Comparison of ENCODE assay signal across 10 cellular contexts in genomic region chr16:52812945-52813556, GRCh38.
DNase-seq lines count a peak whose midpoint lies in the region; ATAC-seq, FAIRE-seq and TF ChIP-seq lines count a peak whose summit lies in the region.
"Had no signal": no experiment of that assay in that cellular context is flagged by ENCODE, and none has a peak within 500 bp of the region (broad histone marks: within the 10 kb centered on the region; RNA-seq: fewer than 3 reads in every experiment).

No MANE protein-coding gene starts in this region.

- H3K4me1 ChIP-seq in adipocyte (ENCODE audit: control insufficient read depth, insufficient read depth, low read length) (peaks cover 8% of the 10 kb centered on the region), esophagus squamous epithelium (no peaks in the 10 kb centered on the region)
- H3K4me1 ChIP-seq: uterus had no signal

- peak; percentile 13 for FAIRE-seq in urothelium cell line (lab: Jason Lieb, UNC)

- no peak overlapping the region for H3K9ac ChIP-seq in adipocyte (ENCODE audit: low read length)

- H3K4me3 ChIP-seq in adipocyte (ENCODE audit: low read length) (peak overlapping the region; percentile 32), esophagus squamous epithelium (no peak overlapping the region)
- H3K4me3 ChIP-seq: mucosa of descending colon, uterus had no signal

- H3K27ac ChIP-seq in esophagus squamous epithelium = no peak overlapping the region
- H3K27ac ChIP-seq: uterus had no signal

- WGBS in esophagus squamous epithelium, 2 donors = 21 to 40% methylated on average over 4 of the region's 4 CpGs

- DNase-seq in HS-27A (ENCODE audit: low read depth) (peak; percentile 71), adipocyte (ENCODE audit: low read depth) (no peak), glomerular visceral epithelial cell (ENCODE audit: extremely low spot score) (peak; percentile 5), urothelium cell line (ENCODE audit: low spot score) (peak; percentile 72), esophagus squamous epithelium (lab: John Stamatoyannopoulos, UW) (no peak), NK-92 (lab: John Stamatoyannopoulos, UW; ENCODE audit: unreplicated experiment) (no peak), left ventricle myocardium superior (no peak)
- DNase-seq: KBM-7, mucosa of descending colon, uterus had no signal

- H3K27me3 ChIP-seq in adipocyte (replicated peaks; ENCODE audit: control insufficient read depth, insufficient read depth, low read length) = no peaks in the 10 kb centered on the region
- H3K27me3 ChIP-seq in esophagus squamous epithelium = no peaks in the 10 kb centered on the region
- H3K27me3 ChIP-seq: uterus had no signal

- H3K36me3 ChIP-seq in adipocyte (ENCODE audit: control insufficient read depth, insufficient read depth, low read length, severe bottlenecking) (no peaks in the 10 kb centered on the region), esophagus squamous epithelium (no peaks in the 10 kb centered on the region)
- H3K36me3 ChIP-seq: uterus had no signal

- intact Hi-C loops in esophagus squamous epithelium (cut with DNase I) (no loop called here), left ventricle myocardium superior (cut with micrococcal nuclease) (no loop called here)

- TF ChIP-seq POLR2A in esophagus squamous epithelium (IDR thresholded peaks at IDR 0.05) = no peak

- H3K9me3 ChIP-seq in adipocyte (ENCODE audit: control insufficient read depth, low read length) (no peaks in the 10 kb centered on the region), esophagus squamous epithelium (no peaks in the 10 kb centered on the region)
- H3K9me3 ChIP-seq: mucosa of descending colon, uterus had no signal

- ATAC-seq in left ventricle myocardium superior = no peak
- ATAC-seq: mucosa of descending colon had no signal

- no peak for TF ChIP-seq CTCF in esophagus squamous epithelium (IDR thresholded peaks at IDR 0.05)

Comparison
In these comparisons a context has a peak if more than half of its experiments do, and no peak if none do; other contexts are left out.
1. DNase-seq: peak in HS-27A (single experiment), glomerular visceral epithelial cell (single experiment) and urothelium cell line (single experiment); none in adipocyte (single experiment), esophagus squamous epithelium (single experiment), NK-92 (single experiment) and left ventricle myocardium superior (single experiment).